ENCODE assay signal across 25 cellular contexts in genomic region chr2:197140045-197140444, GRCh38.
DNase-seq lines count a peak whose midpoint lies in the region; ATAC-seq and TF ChIP-seq lines count a peak whose summit lies in the region.
"Had no signal": no experiment of that assay in that cellular context is flagged by ENCODE, and none has a peak within 500 bp of the region (broad histone marks: within the 10 kb centered on the region; RNA-seq: fewer than 3 reads in every experiment).

No MANE protein-coding gene starts in this region.

- peaks cover 5 to 27% of the 10 kb centered on the region in 2 donors for H3K36me3 Mint-ChIP-seq in activated T-cell treated with anti-CD3 and anti-CD28 coated beads, Interleukin-2, amount 50 U/mL, for 72 hours (ENCODE audit: insufficient read depth in 2 of 2)
- H3K36me3 Mint-ChIP-seq in activated naive CD8-positive, alpha-beta T cell treated with anti-CD3 and anti-CD28 coated beads for 36 hours, result peaks cover 53% of the 10 kb centered on the region
- peaks cover 74% of the 10 kb centered on the region for H3K36me3 Mint-ChIP-seq in stimulated activated effector memory CD8-positive, alpha-beta T cell treated with anti-CD3 and anti-CD28 coated beads, Interleukin-12 subunit alpha, Interleukin-12 subunit beta, amount 100 ng/mL, for 72 hours

- POLR2A ChIA-PET in GM10248 (lab: Yijun Ruan, JAX), result no interaction called here

- no peaks in the 10 kb centered on the region for H3K9me3 Mint-ChIP-seq in activated T-cell treated with anti-CD3 and anti-CD28 coated beads, Interleukin-2, amount 50 U/mL, for 72 hours
- H3K9me3 Mint-ChIP-seq in activated naive CD8-positive, alpha-beta T cell treated with anti-CD3 and anti-CD28 coated beads for 36 hours, result peaks cover 5% of the 10 kb centered on the region
- H3K9me3 Mint-ChIP-seq in stimulated activated effector memory CD8-positive, alpha-beta T cell treated with anti-CD3 and anti-CD28 coated beads, Interleukin-12 subunit alpha, Interleukin-12 subunit beta, amount 100 ng/mL, for 72 hours, result no peaks in the 10 kb centered on the region

- peak overlapping the region; percentile 12 for H3K27ac Mint-ChIP-seq in activated T-cell treated with anti-CD3 and anti-CD28 coated beads, Interleukin-2, amount 50 U/mL, for 72 hours
- peak overlapping the region; percentile 80 for H3K27ac Mint-ChIP-seq in activated naive CD8-positive, alpha-beta T cell treated with anti-CD3 and anti-CD28 coated beads for 36 hours
- H3K27ac Mint-ChIP-seq in stimulated activated effector memory CD8-positive, alpha-beta T cell treated with anti-CD3 and anti-CD28 coated beads, Interleukin-12 subunit alpha, Interleukin-12 subunit beta, amount 100 ng/mL, for 72 hours, result peak overlapping the region; percentile 73

- CTCF ChIA-PET in GM10248 (lab: Yijun Ruan, JAX), result interaction anchor here (0.9 to 2.2 kb wide), 5 partner anchors 7 to 29 kb away, joined by 3 to 8 read pairs (median 4); no protein-coding TSS in a partner anchor

- no peak for ATAC-seq in activated T-cell treated with anti-CD3 and anti-CD28 coated beads, Interleukin-2, amount 50 U/mL, for 72 hours (replicated peaks in 1 of 2)
- peak; percentile 65 for ATAC-seq in HG03175 (IDR thresholded peaks at IDR 0.05; ENCODE audit: unreplicated experiment)
- peak; percentile 54 for ATAC-seq in stimulated activated effector memory CD8-positive, alpha-beta T cell treated with anti-CD3 and anti-CD28 coated beads, Interleukin-12 subunit alpha, Interleukin-12 subunit beta, amount 100 ng/mL, for 72 hours
- ATAC-seq in GM18498 (IDR thresholded peaks at IDR 0.05; ENCODE audit: unreplicated experiment), result no peak
- ATAC-seq: esophagus mucosa, gastrocnemius medialis, PC-3, right cardiac atrium had no signal

- H3K27me3 Mint-ChIP-seq in activated T-cell treated with anti-CD3 and anti-CD28 coated beads, Interleukin-2, amount 50 U/mL, for 72 hours (ENCODE audit: low read depth), result no peaks in the 10 kb centered on the region
- H3K27me3 Mint-ChIP-seq in activated naive CD8-positive, alpha-beta T cell treated with anti-CD3 and anti-CD28 coated beads for 36 hours, result no peaks in the 10 kb centered on the region

- no peak overlapping the region for H3K4me3 Mint-ChIP-seq in activated T-cell treated with anti-CD3 and anti-CD28 coated beads, Interleukin-2, amount 50 U/mL, for 72 hours
- no peak overlapping the region for H3K4me3 Mint-ChIP-seq in activated naive CD8-positive, alpha-beta T cell treated with anti-CD3 and anti-CD28 coated beads for 36 hours
- no peak overlapping the region for H3K4me3 Mint-ChIP-seq in stimulated activated effector memory CD8-positive, alpha-beta T cell treated with anti-CD3 and anti-CD28 coated beads, Interleukin-12 subunit alpha, Interleukin-12 subunit beta, amount 100 ng/mL, for 72 hours

- no peak for DNase-seq in activated T-cell treated with anti-CD3 and anti-CD28 coated beads, Interleukin-2, amount 50 U/mL, for 72 hours
- no peak for DNase-seq in activated T-cell treated with anti-CD3 and anti-CD28 coated beads, Interleukin-2, amount 50 U/mL, for 1 hour
- no peak for DNase-seq in activated naive CD8-positive, alpha-beta T cell treated with anti-CD3 and anti-CD28 coated beads for 36 hours
- DNase-seq in stimulated activated effector memory CD8-positive, alpha-beta T cell treated with anti-CD3 and anti-CD28 coated beads, Interleukin-12 subunit alpha, Interleukin-12 subunit beta, amount 100 ng/mL, for 72 hours (ENCODE audit: low spot score in 2 of 2), result no peak
- DNase-seq in DMS79 treated with DMSO at 0.1 percent for 48 hours (lab: John Stamatoyannopoulos, UW), result no peak
- no peak for DNase-seq in GM10248 (ENCODE audit: extremely low spot score)
- DNase-seq: activated gamma-delta T cell; DMS 273 treated with DMSO at 0.1 percent for 48 hours; effector CD4-positive, alpha-beta T cell; gastrocnemius medialis; GDM1; H7; KG1; kidney glomerular epithelial cell; NCI-H1694 treated with DMSO at 0.1 percent for 48 hours; NCI-H2227 treated with DMSO at 0.1 percent for 48 hours; NCI-H82; ovary; PC-3; right cardiac atrium; testis; WERI-Rb-1 had no signal

- no peak for TF ChIP-seq CTCF in GM10248 (IDR thresholded peaks at IDR 0.05; ENCODE audit: control extremely low read depth, extremely low read depth, low read depth, missing control alignments)

- peaks cover 78% of the 10 kb centered on the region for H3K4me1 Mint-ChIP-seq in activated T-cell treated with anti-CD3 and anti-CD28 coated beads, Interleukin-2, amount 50 U/mL, for 72 hours (ENCODE audit: low read depth)
- H3K4me1 Mint-ChIP-seq in activated naive CD8-positive, alpha-beta T cell treated with anti-CD3 and anti-CD28 coated beads for 36 hours, result peaks cover 73% of the 10 kb centered on the region
- peaks cover 73% of the 10 kb centered on the region for H3K4me1 Mint-ChIP-seq in stimulated activated effector memory CD8-positive, alpha-beta T cell treated with anti-CD3 and anti-CD28 coated beads, Interleukin-12 subunit alpha, Interleukin-12 subunit beta, amount 100 ng/mL, for 72 hours

Comparison
In these comparisons a context has a peak if more than half of its experiments do, and no peak if none do; other contexts are left out.
1. ATAC-seq: peak in HG03175 (single experiment) and stimulated activated effector memory CD8-positive, alpha-beta T cell treated with anti-CD3 and anti-CD28 coated beads, Interleukin-12 subunit alpha, Interleukin-12 subunit beta, amount 100 ng/mL, for 72 hours (single experiment); none in activated T-cell treated with anti-CD3 and anti-CD28 coated beads, Interleukin-2, amount 50 U/mL, for 72 hours (0 of 2) and GM18498 (single experiment).
2. H3K27ac Mint-ChIP-seq: peak in every context shown above with its lines; median percentile 80 in activated naive CD8-positive, alpha-beta T cell treated with anti-CD3 and anti-CD28 coated beads for 36 hours; 73 in stimulated activated effector memory CD8-positive, alpha-beta T cell treated with anti-CD3 and anti-CD28 coated beads, Interleukin-12 subunit alpha, Interleukin-12 subunit beta, amount 100 ng/mL, for 72 hours; 12 in activated T-cell treated with anti-CD3 and anti-CD28 coated beads, Interleukin-2, amount 50 U/mL, for 72 hours.